ENCODE assay signal across 19 cellular contexts in genomic region chr5:91277093-91277626, GRCh38.
"Had no signal": no experiment of that assay in that cellular context is flagged by ENCODE, and none has a peak within 500 bp of the region (broad histone marks: within the 10 kb centered on the region; RNA-seq: fewer than 3 reads in every experiment).

No MANE protein-coding gene starts in this region.

- FAIRE-seq: bronchial epithelial cell, frontal cortex, urothelium cell line had no signal

- H3K9me3 ChIP-seq: ascending aorta, lower lobe of right lung, ovary, tibial artery had no signal

- H3K36me3 ChIP-seq: ascending aorta, lower lobe of right lung, ovary, tibial artery had no signal

- H3K4me3 ChIP-seq: ascending aorta, lower lobe of right lung, ovary, tibial artery had no signal

- H3K27me3 ChIP-seq: ascending aorta, ovary, tibial artery had no signal

- DNase-seq: activated naive CD4-positive, alpha-beta T cell; activated naive CD8-positive, alpha-beta T cell treated with anti-CD3 and anti-CD28 coated beads, Interleukin-2, amount 10 ng/mL, durations not matched to agents 7 days and 5 days; activated T-cell treated with anti-CD3 and anti-CD28 coated beads for 4 hours; head of caudate nucleus; immature natural killer cell; left colon; lower lobe of right lung; midbrain; ovary; stimulated activated CD4-positive, alpha-beta T cell treated with anti-CD3 and anti-CD28 coated beads, Interleukin-15, amount 100 ng/mL, for 24 hours; stimulated activated CD4-positive, alpha-beta T cell treated with anti-CD3 and anti-CD28 coated beads, Interleukin-4, amount 100 ng/mL, for 1 hour; stimulated activated naive B cell treated with anti-CD40 and anti-IgM and Interleukin-4, amounts not matched to agents 10 μg/mL and 1 μg/mL and 100 μg/mL, for 72 hours; T-helper 9 cell; tibial artery had no signal

- H3K27ac ChIP-seq: ascending aorta, epithelial cell of prostate, lower lobe of right lung, ovary, tibial artery had no signal

- ATAC-seq: left colon; lower lobe of right lung; stimulated activated naive B cell treated with anti-CD40 and anti-IgM and Interleukin-4, amounts not matched to agents 10 μg/mL and 1 μg/mL and 100 μg/mL, for 72 hours had no signal
